ENCODE assay signal across 9 cellular contexts in genomic region chr2:28624436-28624797, GRCh38.
DNase-seq lines count a peak whose midpoint lies in the region; ATAC-seq, FAIRE-seq and TF ChIP-seq lines count a peak whose summit lies in the region.
"Had no signal": no experiment of that assay in that cellular context is flagged by ENCODE, and none has a peak within 500 bp of the region (broad histone marks: within the 10 kb centered on the region; RNA-seq: fewer than 3 reads in every experiment).

No MANE protein-coding gene starts in this region.

- intact Hi-C loops in activated naive CD4-positive, alpha-beta T cell treated with anti-CD3 and anti-CD28 coated beads for 36 hours (cut with micrococcal nuclease) = loop anchor here (2.0 to 10.0 kb wide), 4 partner anchors 14 to 490 kb away; partner anchors contain the start of genes CLIP4 and FOSL2
- intact Hi-C loops in adrenal gland (cut with DNase I) = no loop called here

- H3K4me1 ChIP-seq in adrenal gland (replicated peaks in 1 of 2) = peaks cover 10 to 40% of the 10 kb centered on the region in 2 donors
- H3K4me1 ChIP-seq in tibial nerve = peaks cover 3 to 63% (median 43%) of the 10 kb centered on the region in 4 donors
- peaks cover 7 to 22% of the 10 kb centered on the region in 2 donors for H3K4me1 ChIP-seq in small intestine (ENCODE audit: control insufficient read depth in 2 of 2, insufficient read depth in 1 of 2, low read depth in 1 of 2, low read length in 1 of 2)

- CTCF ChIA-PET in activated naive CD4-positive, alpha-beta T cell treated with anti-CD3 and anti-CD28 coated beads for 36 hours (lab: Charles Lee) = interaction anchor here (0.6 to 2.4 kb wide), 4 partner anchors 9 to 129 kb away, joined by 3 to 18 read pairs (median 6); no protein-coding TSS in a partner anchor

- FAIRE-seq in small intestine (lab: Jason Lieb, UNC) = no peak

- TF ChIP-seq CTCF in adrenal gland (IDR thresholded peaks at IDR 0.05) = no peak
- no peak for TF ChIP-seq CTCF in tibial nerve (IDR thresholded peaks at IDR 0.05)

- peak overlapping the region; percentile 88 for H3K4me3 Mint-ChIP-seq in activated naive CD4-positive, alpha-beta T cell treated with anti-CD3 and anti-CD28 coated beads for 36 hours
- H3K4me3 Mint-ChIP-seq in naive B cell = peak overlapping the region in 5 of 8 donors; percentile 50 to 66 (median 64)

- peaks cover 4% of the 10 kb centered on the region for H3K36me3 Mint-ChIP-seq in activated naive CD4-positive, alpha-beta T cell treated with anti-CD3 and anti-CD28 coated beads for 36 hours (ENCODE audit: low read depth)
- no peaks in the 10 kb centered on the region for H3K36me3 Mint-ChIP-seq in naive B cell

- WGBS in adrenal gland, 4 donors = 39 to 78% (median 52%) methylated on average over 2 of the region's 2 CpGs
- WGBS in tibial nerve, 2 donors = 36 to 51% methylated on average over 2 of the region's 2 CpGs
- WGBS in small intestine, 3 donors = 51 to 69% (median 64%) methylated on average over 2 of the region's 2 CpGs

- TF ChIP-seq POLR2A in adrenal gland (IDR thresholded peaks at IDR 0.05) (no peak), tibial nerve (IDR thresholded peaks at IDR 0.05) (no peak)

- H3K27ac ChIP-seq in adrenal gland (peak overlapping the region in 4 of 5 donors; percentile 43 to 89 (median 79)), tibial nerve (peak overlapping the region; percentile 74 to 92 (median 84)), small intestine (ENCODE audit: low read depth in 1 of 2, low read length in 1 of 2) (peak overlapping the region in 1 of 2 donors; percentile 94)

- H3K4me1 Mint-ChIP-seq in activated naive CD4-positive, alpha-beta T cell treated with anti-CD3 and anti-CD28 coated beads for 36 hours (ENCODE audit: low read depth) = peaks cover 87% of the 10 kb centered on the region
- H3K4me1 Mint-ChIP-seq in naive B cell = peaks cover 34 to 60% (median 45%) of the 10 kb centered on the region in 3 donors

- H3K9me3 ChIP-seq in adrenal gland (replicated peaks in 1 of 3) (no peaks in the 10 kb centered on the region), tibial nerve (no peaks in the 10 kb centered on the region), small intestine (ENCODE audit: control insufficient read depth, low read depth) (no peaks in the 10 kb centered on the region)

- no peaks in the 10 kb centered on the region for H3K36me3 ChIP-seq in adrenal gland (replicated peaks in 1 of 2)
- no peaks in the 10 kb centered on the region for H3K36me3 ChIP-seq in tibial nerve
- H3K36me3 ChIP-seq in small intestine (ENCODE audit: control insufficient read depth in 2 of 2, insufficient read depth in 2 of 2, low read length in 2 of 2) = no peaks in the 10 kb centered on the region

- no peak for DNase-seq in activated naive CD4-positive, alpha-beta T cell treated with anti-CD3 and anti-CD28 coated beads for 36 hours
- DNase-seq in activated naive CD4-positive, alpha-beta T cell treated with Interleukin-2 at 50 U/mL for 16 hours = no peak
- DNase-seq in adrenal gland = no peak
- no peak for DNase-seq in naive B cell
- DNase-seq in tibial nerve (ENCODE audit: low spot score in 2 of 2) = no peak
- DNase-seq in NCI-H2029 treated with DMSO at 0.1 percent for 48 hours (lab: John Stamatoyannopoulos, UW) = no peak
- DNase-seq in small intestine = no peak
- DNase-seq: mesendoderm had no signal

- TF ChIP-seq EP300 in tibial nerve (IDR thresholded peaks at IDR 0.05) = no peak

- ATAC-seq in naive B cell (ENCODE audit: low read depth in 2 of 2) (no peak), HG03457 (IDR thresholded peaks at IDR 0.05; ENCODE audit: unreplicated experiment) (no peak)

- H3K4me3 ChIP-seq in adrenal gland = no peak overlapping the region
- H3K4me3 ChIP-seq in tibial nerve = no peak overlapping the region
- H3K4me3 ChIP-seq in small intestine (ENCODE audit: low read depth in 1 of 2, low read length in 2 of 2) = no peak overlapping the region

- no peaks in the 10 kb centered on the region for H3K27me3 ChIP-seq in adrenal gland
- H3K27me3 ChIP-seq in tibial nerve = no peaks in the 10 kb centered on the region
- no peaks in the 10 kb centered on the region for H3K27me3 ChIP-seq in small intestine (ENCODE audit: control insufficient read depth in 2 of 2, insufficient read depth in 2 of 2, low read length in 2 of 2)

- no peaks in the 10 kb centered on the region for H3K9me3 Mint-ChIP-seq in activated naive CD4-positive, alpha-beta T cell treated with anti-CD3 and anti-CD28 coated beads for 36 hours
- no peaks in the 10 kb centered on the region for H3K9me3 Mint-ChIP-seq in naive B cell

- H3K27ac Mint-ChIP-seq in activated naive CD4-positive, alpha-beta T cell treated with anti-CD3 and anti-CD28 coated beads for 36 hours = peak overlapping the region; percentile 98
- peak overlapping the region; percentile 59 to 98 (median 90) for H3K27ac Mint-ChIP-seq in naive B cell

- no peaks in the 10 kb centered on the region for H3K27me3 Mint-ChIP-seq in activated naive CD4-positive, alpha-beta T cell treated with anti-CD3 and anti-CD28 coated beads for 36 hours (ENCODE audit: low read depth)
- H3K27me3 Mint-ChIP-seq in naive B cell = no peaks in the 10 kb centered on the region
